ENCODE assay signal across 18 cellular contexts in the genomic region with DNA sequence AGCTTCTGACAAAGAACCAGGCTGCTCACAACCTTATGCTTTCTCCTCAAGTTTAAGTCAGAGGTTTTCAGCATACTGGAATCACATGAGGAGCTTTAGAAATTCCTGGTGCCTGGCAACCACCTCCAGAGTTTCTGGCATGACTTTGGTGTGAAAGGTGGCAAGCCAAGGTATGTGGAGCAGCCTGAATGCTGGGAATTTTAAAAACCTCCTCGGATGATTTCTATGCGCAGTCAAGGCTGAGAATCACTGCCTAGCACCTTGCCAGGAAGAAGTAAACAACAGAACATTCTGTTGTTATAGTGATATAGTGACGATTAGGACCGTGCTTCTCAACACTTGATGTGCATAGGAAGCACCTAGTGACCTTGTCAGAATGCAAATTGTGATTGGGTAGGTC. TPM values are rescaled to one million over a fixed set of nuclear protein-coding genes. Genes with fewer than 3 reads are reported as not detected.
DNase-seq lines count a peak whose midpoint lies in the region; ATAC-seq, FAIRE-seq and TF ChIP-seq lines count a peak whose summit lies in the region.
"Had no signal": no experiment of that assay in that cellular context is flagged by ENCODE, and none has a peak within 500 bp of the region (broad histone marks: within the 10 kb centered on the region; RNA-seq: fewer than 3 reads in every experiment).

No MANE protein-coding gene starts in this region.

- H3K9ac ChIP-seq in astrocyte (ENCODE audit: low read length) (no peak overlapping the region), rectal smooth muscle tissue (ENCODE audit: low read length) (no peak overlapping the region)

- H3K27me3 Mint-ChIP-seq in HFFc6 (ENCODE audit: insufficient read depth): no peaks in the 10 kb centered on the region
- H3K27me3 Mint-ChIP-seq in astrocyte (ENCODE audit: low read depth, unreplicated experiment): peaks cover 37% of the 10 kb centered on the region

- H3K4me1 Mint-ChIP-seq in HFFc6 (ENCODE audit: low read depth) (peaks cover 91% of the 10 kb centered on the region), astrocyte (ENCODE audit: low read depth, unreplicated experiment) (no peaks in the 10 kb centered on the region)

- no peak overlapping the region for H3K4me2 ChIP-seq in astrocyte (ENCODE audit: low read length)

- TF ChIP-seq CTCF in HFFc6 (IDR thresholded peaks at IDR 0.05) (no peak), astrocyte (IDR thresholded peaks at IDR 0.05; ENCODE audit: insufficient read depth, low read depth, low read length) (no peak), fibroblast of pulmonary artery (IDR thresholded peaks at IDR 0.05; ENCODE audit: low read length, missing control alignments) (no peak)

- H3K36me3 ChIP-seq in astrocyte (ENCODE audit: insufficient read depth, low read length) (no peaks in the 10 kb centered on the region), rectal smooth muscle tissue (ENCODE audit: control insufficient read depth, insufficient read depth, low read length) (no peaks in the 10 kb centered on the region)
- H3K36me3 ChIP-seq: SJSA1 had no signal

- no peak for DNase-seq in HFFc6
- DNase-seq in astrocyte (ENCODE audit: low read depth): peak; percentile 55
- peak; percentile 17 for DNase-seq in fibroblast of pulmonary artery (ENCODE audit: low read depth)
- no peak for DNase-seq in NCI-H226
- DNase-seq in NCI-H1092 treated with DMSO at 0.1 percent for 48 hours (lab: John Stamatoyannopoulos, UW): no peak
- no peak for DNase-seq in NCI-H345 treated with DMSO at 0.1 percent for 48 hours (lab: John Stamatoyannopoulos, UW; ENCODE audit: unreplicated experiment)
- DNase-seq: AML-193, Caco-2, DMS53, Kasumi-1, NCI-H187 treated with DMSO at 0.1 percent for 48 hours, NCI-H446, NCI-H774 had no signal

- H4K20me1 ChIP-seq in astrocyte (ENCODE audit: insufficient read depth, low read length): no peaks in the 10 kb centered on the region

- H3K27ac Mint-ChIP-seq in HFFc6 (peak overlapping the region; percentile 75), astrocyte (ENCODE audit: unreplicated experiment) (no peak overlapping the region)

- H3K36me3 Mint-ChIP-seq in HFFc6 (ENCODE audit: low read depth): peaks cover 22% of the 10 kb centered on the region
- no peaks in the 10 kb centered on the region for H3K36me3 Mint-ChIP-seq in astrocyte (ENCODE audit: low read depth, unreplicated experiment)

- H3K9me3 ChIP-seq in astrocyte (ENCODE audit: insufficient read depth, low read depth, low read length): no peaks in the 10 kb centered on the region
- H3K9me3 ChIP-seq: Caco-2, SJSA1 had no signal

- H3K9me3 Mint-ChIP-seq in HFFc6: no peaks in the 10 kb centered on the region
- H3K9me3 Mint-ChIP-seq in astrocyte (ENCODE audit: unreplicated experiment): peaks cover 2% of the 10 kb centered on the region

- H3K27me3 ChIP-seq in astrocyte (ENCODE audit: insufficient read depth, low read length) (no peaks in the 10 kb centered on the region), rectal smooth muscle tissue (ENCODE audit: control insufficient read depth, insufficient read depth, low read length) (no peaks in the 10 kb centered on the region)
- H3K27me3 ChIP-seq: SJSA1 had no signal

- no peaks in the 10 kb centered on the region for H3K79me2 ChIP-seq in astrocyte (ENCODE audit: insufficient read depth, low read length)

- FAIRE-seq in astrocyte (lab: Jason Lieb, UNC): no peak
- FAIRE-seq: H54 had no signal

- no peak overlapping the region for H2AFZ ChIP-seq in astrocyte (ENCODE audit: low read depth, low read length)

- H3K4me3 ChIP-seq in astrocyte (ENCODE audit: insufficient read depth, low read depth, low read length) (no peak overlapping the region), fibroblast of pulmonary artery (replicated peaks; ENCODE audit: low read depth, low read length) (no peak overlapping the region), rectal smooth muscle tissue (ENCODE audit: low read length) (no peak overlapping the region)
- H3K4me3 ChIP-seq: SJSA1 had no signal

- ATAC-seq in HG03139 (IDR thresholded peaks at IDR 0.05; ENCODE audit: unreplicated experiment): no peak

- H3K4me1 ChIP-seq in astrocyte (ENCODE audit: insufficient read depth, low read length): no peaks in the 10 kb centered on the region
- H3K4me1 ChIP-seq in rectal smooth muscle tissue (ENCODE audit: control insufficient read depth, insufficient read depth, low read length): peaks cover 37% of the 10 kb centered on the region
- H3K4me1 ChIP-seq: Caco-2, SJSA1 had no signal

- H3K27ac ChIP-seq in astrocyte (ENCODE audit: low read depth, low read length): no peak overlapping the region
- peak overlapping the region; percentile 86 for H3K27ac ChIP-seq in rectal smooth muscle tissue (ENCODE audit: low read depth, low read length)
- H3K27ac ChIP-seq: SJSA1 had no signal

- H3K4me3 Mint-ChIP-seq in HFFc6 (no peak overlapping the region), astrocyte (ENCODE audit: unreplicated experiment) (no peak overlapping the region)

RNA-seq across cellular contexts. Expression of a gene that starts 11.7 kb away (rescaled TPM):
- 100 to 1,000 TPM; 161 to 223 (median 206) TPM for total RNA-seq in HFFc6 (2021; fragmentation: NEBNext Ultra II Directional; extraction: Animal tissue kit (Norgen Biotek cat#: 25700))
- total RNA-seq in astrocyte: 2.7 and 4.1 TPM in 2 replicates
- total RNA-seq: HT-29 had no signal

Comparison
In these comparisons a context has a peak if more than half of its experiments do, and no peak if none do; other contexts are left out.
1. DNase-seq: peak in astrocyte (single experiment) and fibroblast of pulmonary artery (single experiment); none in HFFc6 (single experiment), NCI-H226 (single experiment), NCI-H1092 treated with DMSO at 0.1 percent for 48 hours (single experiment) and NCI-H345 treated with DMSO at 0.1 percent for 48 hours (single experiment).
2. RNA of a gene that starts 11.7 kb away (total RNA-seq): 161 to 223 TPM in HFFc6; 2.7 to 4.1 TPM in astrocyte; every median in the first group is over 10 times any median in the second.